19 cellular contexts compared by ENCODE assay signal in genomic region chr16:15967223-15967546, GRCh38. TPM values are rescaled to one million over a fixed set of nuclear protein-coding genes. Genes with fewer than 3 reads are reported as not detected.
A peak's percentile ranks its signal among the peaks of the same experiment; 100 is the strongest.
DNase-seq lines count a peak whose midpoint lies in the region; ATAC-seq, FAIRE-seq and TF ChIP-seq lines count a peak whose summit lies in the region.
"Had no signal": no experiment of that assay in that cellular context is flagged by ENCODE, and none has a peak within 500 bp of the region (broad histone marks: within the 10 kb centered on the region; RNA-seq: fewer than 3 reads in every experiment).

No MANE protein-coding gene starts in this region.

- H3K4me2 ChIP-seq in astrocyte (ENCODE audit: low read length), result peak overlapping the region; percentile 74
- no peak overlapping the region for H3K4me2 ChIP-seq in parathyroid adenoma (ENCODE audit: low read length)

- peaks cover 66% of the 10 kb centered on the region for H3K36me3 Mint-ChIP-seq in T-helper 1 cell treated with Interleukin-12 subunit alpha and Interleukin-12 subunit beta and Interleukin-4 antibody, amounts not matched to agents 30 μg/mL and 1 μg/mL, for 36 hours (ENCODE audit: low read depth)
- H3K36me3 Mint-ChIP-seq in astrocyte (ENCODE audit: low read depth, unreplicated experiment), result peaks cover 20% of the 10 kb centered on the region
- H3K36me3 Mint-ChIP-seq in natural killer cell treated with Interleukin-12 subunit alpha and Interleukin-12 subunit beta and Interleukin-15 and Interleukin-18, amount 100 ng/mL, for 72 hours, result peaks cover 31% of the 10 kb centered on the region

- H3K27me3 ChIP-seq in astrocyte (ENCODE audit: insufficient read depth, low read length) (no peaks in the 10 kb centered on the region), parathyroid adenoma (ENCODE audit: control insufficient read depth, insufficient read depth, low read length) (no peaks in the 10 kb centered on the region)
- H3K27me3 ChIP-seq: colonic mucosa, right lobe of liver had no signal

- peaks cover 42% of the 10 kb centered on the region for H3K9me3 Mint-ChIP-seq in T-helper 1 cell treated with Interleukin-12 subunit alpha and Interleukin-12 subunit beta and Interleukin-4 antibody, amounts not matched to agents 30 μg/mL and 1 μg/mL, for 36 hours
- peaks cover 6% of the 10 kb centered on the region for H3K9me3 Mint-ChIP-seq in astrocyte (ENCODE audit: unreplicated experiment)
- peaks cover 12% of the 10 kb centered on the region for H3K9me3 Mint-ChIP-seq in natural killer cell treated with Interleukin-12 subunit alpha and Interleukin-12 subunit beta and Interleukin-15 and Interleukin-18, amount 100 ng/mL, for 72 hours

- peaks cover 3% of the 10 kb centered on the region for H3K4me1 ChIP-seq in HEK293 (ENCODE audit: control insufficient read depth, insufficient read depth, low read length)
- peaks cover 20% of the 10 kb centered on the region for H3K4me1 ChIP-seq in astrocyte (ENCODE audit: insufficient read depth, low read length)
- peaks cover 23% of the 10 kb centered on the region for H3K4me1 ChIP-seq in parathyroid adenoma
- H3K4me1 ChIP-seq: colonic mucosa, right lobe of liver had no signal

- H3K4me3 ChIP-seq in HEK293 (ENCODE audit: low read depth, low read length) (no peak overlapping the region), astrocyte (ENCODE audit: insufficient read depth, low read depth, low read length) (no peak overlapping the region), parathyroid adenoma (ENCODE audit: low read depth, low read length) (no peak overlapping the region)
- H3K4me3 ChIP-seq: colonic mucosa, right lobe of liver had no signal

- DNase-seq in T-helper 1 cell (no peak), astrocyte (ENCODE audit: low read depth) (no peak), hepatic stellate cell (ENCODE audit: low spot score) (no peak)
- no peak for DNase-seq in natural killer cell treated with Interleukin-12 subunit alpha and Interleukin-12 subunit beta and Interleukin-15 and Interleukin-18, amount 100 ng/mL, for 72 hours (ENCODE audit: low spot score)
- DNase-seq: activated CD4-positive, alpha-beta T cell treated with anti-CD3 and anti-CD28 coated beads, Interleukin-2, amount 50 U/mL, for 4 hours; anterior cingulate cortex; colonic mucosa; Kasumi-1; NCI-H1417 treated with DMSO at 0.1 percent for 48 hours; NK-92 treated with Interleukin-12 subunit alpha and Interleukin-12 subunit beta, amount 100 ng/mL, for 24 hours; right lobe of liver; Right ventricle myocardium superior; stimulated activated CD4-positive, alpha-beta T cell treated with anti-CD3 and anti-CD28 coated beads, Interleukin-2, amount 100 ng/mL, for 24 hours had no signal

- POLR2A ChIA-PET in HEK293 (lab: Yijun Ruan, JAX), result interaction anchor here (1.0 kb wide), 1 partner anchor 17 kb away, joined by 3 read pairs; no protein-coding TSS in a partner anchor

- no peak for FAIRE-seq in astrocyte (lab: Jason Lieb, UNC)
- FAIRE-seq: islet of Langerhans had no signal

- H4K20me1 ChIP-seq in astrocyte (ENCODE audit: insufficient read depth, low read length), result peaks cover 48% of the 10 kb centered on the region

- H2AFZ ChIP-seq in astrocyte (ENCODE audit: low read depth, low read length), result no peak overlapping the region
- no peak overlapping the region for H2AFZ ChIP-seq in parathyroid adenoma

- TF ChIP-seq CTCF in HEK293 (tag by site-specific recombination; IDR thresholded peaks at IDR 0.05) (no peak), astrocyte (IDR thresholded peaks at IDR 0.05; ENCODE audit: insufficient read depth, low read depth, low read length) (no peak), parathyroid adenoma (IDR thresholded peaks at IDR 0.05) (no peak)

- H3K79me2 ChIP-seq in astrocyte (ENCODE audit: insufficient read depth, low read length) (peaks cover 83% of the 10 kb centered on the region), parathyroid adenoma (peaks cover 12% of the 10 kb centered on the region)

- H3K9ac ChIP-seq in astrocyte (ENCODE audit: low read length) (peak overlapping the region; percentile 44), parathyroid adenoma (no peak overlapping the region)

- H3K36me3 ChIP-seq in HEK293 (ENCODE audit: control insufficient read depth in 2 of 2, insufficient read depth in 1 of 2, low read length in 2 of 2) (peaks cover 0 to 8% of the 10 kb centered on the region in 2 experiments; a peak in 1 of 3 replicates), astrocyte (ENCODE audit: insufficient read depth, low read length) (no peaks in the 10 kb centered on the region), parathyroid adenoma (ENCODE audit: control insufficient read depth, insufficient read depth, low read length) (peaks cover 1% of the 10 kb centered on the region)
- H3K36me3 ChIP-seq: colonic mucosa, right lobe of liver had no signal

- ATAC-seq in HG03469 (IDR thresholded peaks at IDR 0.05; ENCODE audit: unreplicated experiment), result no peak
- no peak for ATAC-seq in natural killer cell treated with Interleukin-12 subunit alpha and Interleukin-12 subunit beta and Interleukin-15 and Interleukin-18, amount 100 ng/mL, for 72 hours
- ATAC-seq: right lobe of liver had no signal

- H3K27me3 Mint-ChIP-seq in T-helper 1 cell treated with Interleukin-12 subunit alpha and Interleukin-12 subunit beta and Interleukin-4 antibody, amounts not matched to agents 30 μg/mL and 1 μg/mL, for 36 hours (ENCODE audit: low read depth), result no peaks in the 10 kb centered on the region
- no peaks in the 10 kb centered on the region for H3K27me3 Mint-ChIP-seq in astrocyte (ENCODE audit: low read depth, unreplicated experiment)
- no peaks in the 10 kb centered on the region for H3K27me3 Mint-ChIP-seq in natural killer cell treated with Interleukin-12 subunit alpha and Interleukin-12 subunit beta and Interleukin-15 and Interleukin-18, amount 100 ng/mL, for 72 hours
- H3K27me3 Mint-ChIP-seq: memory B cell had no signal

- H3K9me3 ChIP-seq in HEK293 (ENCODE audit: control insufficient read depth, insufficient read depth, low read depth, low read length) (no peaks in the 10 kb centered on the region), astrocyte (ENCODE audit: insufficient read depth, low read depth, low read length) (peaks cover 2% of the 10 kb centered on the region), parathyroid adenoma (ENCODE audit: control insufficient read depth, low read length) (no peaks in the 10 kb centered on the region)
- H3K9me3 ChIP-seq: colonic mucosa, right lobe of liver had no signal

- H3K27ac Mint-ChIP-seq in T-helper 1 cell treated with Interleukin-12 subunit alpha and Interleukin-12 subunit beta and Interleukin-4 antibody, amounts not matched to agents 30 μg/mL and 1 μg/mL, for 36 hours, result peak overlapping the region; percentile 14
- H3K27ac Mint-ChIP-seq in astrocyte (ENCODE audit: unreplicated experiment), result no peak overlapping the region
- no peak overlapping the region for H3K27ac Mint-ChIP-seq in natural killer cell treated with Interleukin-12 subunit alpha and Interleukin-12 subunit beta and Interleukin-15 and Interleukin-18, amount 100 ng/mL, for 72 hours
- H3K27ac Mint-ChIP-seq: memory B cell had no signal

- CTCF ChIA-PET in HEK293 (lab: Yijun Ruan, JAX), result no interaction called here

- no peak overlapping the region for H3K4me3 Mint-ChIP-seq in T-helper 1 cell treated with Interleukin-12 subunit alpha and Interleukin-12 subunit beta and Interleukin-4 antibody, amounts not matched to agents 30 μg/mL and 1 μg/mL, for 36 hours
- no peak overlapping the region for H3K4me3 Mint-ChIP-seq in astrocyte (ENCODE audit: unreplicated experiment)
- no peak overlapping the region for H3K4me3 Mint-ChIP-seq in natural killer cell treated with Interleukin-12 subunit alpha and Interleukin-12 subunit beta and Interleukin-15 and Interleukin-18, amount 100 ng/mL, for 72 hours
- H3K4me3 Mint-ChIP-seq: memory B cell had no signal

- peaks cover 23% of the 10 kb centered on the region for H3K4me1 Mint-ChIP-seq in T-helper 1 cell treated with Interleukin-12 subunit alpha and Interleukin-12 subunit beta and Interleukin-4 antibody, amounts not matched to agents 30 μg/mL and 1 μg/mL, for 36 hours (ENCODE audit: low read depth)
- H3K4me1 Mint-ChIP-seq in astrocyte (ENCODE audit: low read depth, unreplicated experiment), result peaks cover 18% of the 10 kb centered on the region
- H3K4me1 Mint-ChIP-seq in natural killer cell treated with Interleukin-12 subunit alpha and Interleukin-12 subunit beta and Interleukin-15 and Interleukin-18, amount 100 ng/mL, for 72 hours (ENCODE audit: low read depth in 2 of 2), result peaks cover 26% of the 10 kb centered on the region in 2 donors

- H3K27ac ChIP-seq in HEK293 (ENCODE audit: extremely low read depth, low read depth, low read length) (no peak overlapping the region), astrocyte (ENCODE audit: low read depth, low read length) (peak overlapping the region; percentile 44), parathyroid adenoma (peak overlapping the region; percentile 25)
- H3K27ac ChIP-seq: colonic mucosa, right lobe of liver had no signal

TF ChIP-seq in HEK293, 187 proteins besides CTCF, POLR2A, EP300 and RAD21 (continues in another document):
- 0 out of 2 replicates have a peak, but pooled peaks have one; percentile 14 for TF ChIP-seq PATZ1 (tag by site-specific recombination; IDR thresholded peaks at IDR 0.05)
- no peak for TF ChIP-seq ZXDB (tag by site-specific recombination; IDR thresholded peaks at IDR 0.05)

RNA-seq across cellular contexts. Expression of gene ABCC1, which starts 17.8 kb away (rescaled TPM):
- total RNA-seq in astrocyte, result 42.1 and 45.4 TPM in 2 replicates
- 100 to 1,000 TPM in 1 of 2 donors, 10 to 100 TPM in 1; 43.1 to 106 TPM for total RNA-seq in natural killer cell treated with Interleukin-12 subunit alpha and Interleukin-12 subunit beta and Interleukin-15 and Interleukin-18, amount 100 ng/mL, for 72 hours
